In the genomic region with DNA sequence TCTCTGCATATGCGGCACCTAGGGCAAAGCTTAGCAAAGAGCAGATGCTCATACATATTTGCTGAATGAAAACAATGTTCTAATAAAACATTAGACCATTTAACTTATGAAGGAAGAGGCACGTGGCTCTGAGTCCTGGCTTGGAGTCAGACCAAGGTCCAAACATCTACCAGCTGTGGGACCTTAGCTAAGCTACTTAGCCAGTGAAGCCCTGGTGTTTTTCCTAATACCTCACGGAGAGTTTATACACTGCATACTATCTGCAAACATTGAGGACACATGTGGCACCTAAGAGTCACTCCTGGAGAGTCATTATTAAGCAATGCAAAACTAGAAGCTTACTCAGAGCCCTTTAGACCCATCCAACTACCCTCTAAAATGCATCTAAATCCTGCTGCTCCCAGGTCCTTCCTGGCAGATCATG, we compare ENCODE assay signal across 15 cellular contexts. TPM values are rescaled to one million over a fixed set of nuclear protein-coding genes. Genes with fewer than 3 reads are reported as not detected.
DNase-seq lines count a peak whose midpoint lies in the region; ATAC-seq, FAIRE-seq and TF ChIP-seq lines count a peak whose summit lies in the region.
"Had no signal": no experiment of that assay in that cellular context is flagged by ENCODE, and none has a peak within 500 bp of the region (broad histone marks: within the 10 kb centered on the region; RNA-seq: fewer than 3 reads in every experiment).

No MANE protein-coding gene starts in this region.

- peaks cover 73% of the 10 kb centered on the region for H3K4me1 ChIP-seq in GM23248 (ENCODE audit: insufficient read depth)
- peaks cover 42% of the 10 kb centered on the region for H3K4me1 ChIP-seq in astrocyte (ENCODE audit: insufficient read depth, low read length)

- H2AFZ ChIP-seq in GM23248: no peak overlapping the region
- H2AFZ ChIP-seq in astrocyte (ENCODE audit: low read depth, low read length): no peak overlapping the region

- H3K9me2 ChIP-seq in GM23248 (ENCODE audit: insufficient read depth): no peaks in the 10 kb centered on the region; the same call in 1 of the 2 replicates

- H3K27me3 ChIP-seq in GM23248 (replicated peaks; ENCODE audit: insufficient read depth): no peaks in the 10 kb centered on the region
- no peaks in the 10 kb centered on the region for H3K27me3 ChIP-seq in astrocyte (ENCODE audit: insufficient read depth, low read length)

- H3K4me3 ChIP-seq in GM23248 (peak overlapping the region; percentile 50), astrocyte (ENCODE audit: insufficient read depth, low read depth, low read length) (no peak overlapping the region), retinal pigment epithelial cell (ENCODE audit: low read length) (no peak overlapping the region)

- intact Hi-C loops in left ventricle myocardium superior (cut with micrococcal nuclease): no loop called here

- no peak overlapping the region for H3K27ac Mint-ChIP-seq in astrocyte (ENCODE audit: unreplicated experiment)
- H3K27ac Mint-ChIP-seq in activated naive CD4-positive, alpha-beta T cell treated with anti-CD3 and anti-CD28 coated beads, Interleukin-2, amount 10 ng/mL, durations not matched to agents 7 days and 5 days: no peak overlapping the region
- H3K27ac Mint-ChIP-seq: activated CD4-positive, alpha-beta T cell treated with anti-CD3 and anti-CD28 coated beads, Interleukin-2, amount 10 ng/mL, durations not matched to agents 7 days and 5 days had no signal

- TF ChIP-seq CTCF in astrocyte (IDR thresholded peaks at IDR 0.05; ENCODE audit: insufficient read depth, low read depth, low read length) (no peak), retinal pigment epithelial cell (conservative IDR thresholded peaks at IDR 0.05; ENCODE audit: low read depth, low read length) (no peak)

- no peaks in the 10 kb centered on the region for H3K36me3 ChIP-seq in GM23248 (ENCODE audit: low read depth)
- no peaks in the 10 kb centered on the region for H3K36me3 ChIP-seq in astrocyte (ENCODE audit: insufficient read depth, low read length)

- H3K79me2 ChIP-seq in GM23248 (ENCODE audit: insufficient read depth): peaks cover 95% of the 10 kb centered on the region
- peaks cover 100% of the 10 kb centered on the region for H3K79me2 ChIP-seq in astrocyte (ENCODE audit: insufficient read depth, low read length)

- no peaks in the 10 kb centered on the region for H3K27me3 Mint-ChIP-seq in astrocyte (ENCODE audit: low read depth, unreplicated experiment)
- no peaks in the 10 kb centered on the region for H3K27me3 Mint-ChIP-seq in activated naive CD4-positive, alpha-beta T cell treated with anti-CD3 and anti-CD28 coated beads, Interleukin-2, amount 10 ng/mL, durations not matched to agents 7 days and 5 days

- peaks cover 58% of the 10 kb centered on the region for H3F3A ChIP-seq in GM23248 (ENCODE audit: insufficient read depth)

- H3K4me2 ChIP-seq in GM23248 (ENCODE audit: unreplicated experiment) (peak overlapping the region; percentile 70), astrocyte (ENCODE audit: low read length) (peak overlapping the region; percentile 53)

- peak; percentile 89 for FAIRE-seq in astrocyte (lab: Jason Lieb, UNC)

- ATAC-seq in left ventricle myocardium superior: peak; percentile 75
- ATAC-seq: HCT116 had no signal

- H3K9ac ChIP-seq in GM23248: peak overlapping the region; percentile 41
- H3K9ac ChIP-seq in astrocyte (ENCODE audit: low read length): peak overlapping the region; percentile 58

- H3K27ac ChIP-seq in GM23248 (peak overlapping the region; percentile 73), astrocyte (ENCODE audit: low read depth, low read length) (peak overlapping the region; percentile 61)
- H3K27ac ChIP-seq: RWPE1 had no signal

- WGBS in GM23248 (ENCODE audit: low coverage in 1 of 2, low lambda C conversion rate in 2 of 2, missing lambda C conversion rate in 2 of 2), 2 experiments: 0 to 3% methylated on average over 3 of the region's 3 CpGs

- H3K9me3 Mint-ChIP-seq in astrocyte (ENCODE audit: unreplicated experiment): no peaks in the 10 kb centered on the region
- no peaks in the 10 kb centered on the region for H3K9me3 Mint-ChIP-seq in activated naive CD4-positive, alpha-beta T cell treated with anti-CD3 and anti-CD28 coated beads, Interleukin-2, amount 10 ng/mL, durations not matched to agents 7 days and 5 days
- H3K9me3 Mint-ChIP-seq: activated CD4-positive, alpha-beta T cell treated with anti-CD3 and anti-CD28 coated beads, Interleukin-2, amount 10 ng/mL, durations not matched to agents 7 days and 5 days had no signal

- H3K36me3 Mint-ChIP-seq in astrocyte (ENCODE audit: low read depth, unreplicated experiment): peaks cover 3% of the 10 kb centered on the region
- H3K36me3 Mint-ChIP-seq in activated naive CD4-positive, alpha-beta T cell treated with anti-CD3 and anti-CD28 coated beads, Interleukin-2, amount 10 ng/mL, durations not matched to agents 7 days and 5 days: no peaks in the 10 kb centered on the region

- DNase-seq in GM23248 (peak; percentile 89), astrocyte (ENCODE audit: low read depth) (peak; percentile 89), left ventricle myocardium superior (no peak), retinal pigment epithelial cell (ENCODE audit: low read depth) (peak; percentile 85), UCSD-AML1 (lab: John Stamatoyannopoulos, UW; ENCODE audit: unreplicated experiment) (no peak), NCI-H1436 treated with DMSO at 0.1 percent for 48 hours (lab: John Stamatoyannopoulos, UW) (no peak), SHP77 (lab: John Stamatoyannopoulos, UW) (no peak)
- no peak for DNase-seq in activated naive CD4-positive, alpha-beta T cell treated with anti-CD3 and anti-CD28 coated beads, Interleukin-2, amount 10 ng/mL, durations not matched to agents 7 days and 5 days
- DNase-seq: activated CD4-positive, alpha-beta T cell treated with anti-CD3 and anti-CD28 coated beads, Interleukin-2, amount 10 ng/mL, durations not matched to agents 7 days and 5 days; activated naive CD4-positive, alpha-beta T cell; midbrain; NCI-H187 treated with DMSO at 0.1 percent for 48 hours; stimulated activated CD4-positive, alpha-beta T cell treated with anti-CD3 and anti-CD28 coated beads, Interleukin-4, amount 100 ng/mL, for 4 hours had no signal

- no peaks in the 10 kb centered on the region for H4K20me1 ChIP-seq in GM23248 (ENCODE audit: insufficient read depth)
- H4K20me1 ChIP-seq in astrocyte (ENCODE audit: insufficient read depth, low read length): peaks cover 54% of the 10 kb centered on the region

- H3K9me3 ChIP-seq in GM23248 (ENCODE audit: low read depth) (no peaks in the 10 kb centered on the region), astrocyte (ENCODE audit: insufficient read depth, low read depth, low read length) (no peaks in the 10 kb centered on the region)

- CTCF ChIA-PET in activated naive CD4-positive, alpha-beta T cell treated with anti-CD3 and anti-CD28 coated beads, Interleukin-2, amount 10 ng/mL, durations not matched to agents 7 days and 5 days (lab: Charles Lee): no interaction called here

- in situ Hi-C loops in GM23248 (cut with MboI): loop anchor here (10.0 to 25.0 kb wide), 3 partner anchors 275 to 1000 kb away; partner anchors contain the start of gene CTSO

- H3K4me1 Mint-ChIP-seq in astrocyte (ENCODE audit: low read depth, unreplicated experiment): peaks cover 71% of the 10 kb centered on the region
- no peaks in the 10 kb centered on the region for H3K4me1 Mint-ChIP-seq in activated naive CD4-positive, alpha-beta T cell treated with anti-CD3 and anti-CD28 coated beads, Interleukin-2, amount 10 ng/mL, durations not matched to agents 7 days and 5 days
- H3K4me1 Mint-ChIP-seq: activated CD4-positive, alpha-beta T cell treated with anti-CD3 and anti-CD28 coated beads, Interleukin-2, amount 10 ng/mL, durations not matched to agents 7 days and 5 days had no signal

- peak overlapping the region; percentile 45 for H3K4me3 Mint-ChIP-seq in astrocyte (ENCODE audit: unreplicated experiment)
- no peak overlapping the region for H3K4me3 Mint-ChIP-seq in activated naive CD4-positive, alpha-beta T cell treated with anti-CD3 and anti-CD28 coated beads, Interleukin-2, amount 10 ng/mL, durations not matched to agents 7 days and 5 days
- H3K4me3 Mint-ChIP-seq: activated CD4-positive, alpha-beta T cell treated with anti-CD3 and anti-CD28 coated beads, Interleukin-2, amount 10 ng/mL, durations not matched to agents 7 days and 5 days had no signal

RNA-seq across cellular contexts. Expression of gene PDGFC, which starts 9.0 kb away (rescaled TPM):
- 64.4 and 84.0 TPM in 2 replicates for total RNA-seq in GM23248 (2014; rRNA removed; shearing (Covaris generic))
- polyA plus RNA-seq in GM23248 (2016; fragmentation: Nextera tagmentation; extraction: Ambion mirVana): 26.5 and 29.0 TPM in 2 replicates
- total RNA-seq in astrocyte (167 and 188 TPM in 2 replicates), left ventricle myocardium superior (12.8 TPM)
- total RNA-seq: activated CD4-positive, alpha-beta T cell treated with anti-CD3 and anti-CD28 coated beads, Interleukin-2, amount 10 ng/mL, durations not matched to agents 7 days and 5 days had no signal

Comparison
In these comparisons a context has a peak if more than half of its experiments do, and no peak if none do; other contexts are left out.
1. DNase-seq: peak in GM23248 (single experiment), astrocyte (single experiment) and retinal pigment epithelial cell (single experiment); none in left ventricle myocardium superior (single experiment), UCSD-AML1 (single experiment), activated naive CD4-positive, alpha-beta T cell treated with anti-CD3 and anti-CD28 coated beads, Interleukin-2, amount 10 ng/mL, durations not matched to agents 7 days and 5 days (single experiment), NCI-H1436 treated with DMSO at 0.1 percent for 48 hours (single experiment) and SHP77 (0 of 2).